In the genomic region with DNA sequence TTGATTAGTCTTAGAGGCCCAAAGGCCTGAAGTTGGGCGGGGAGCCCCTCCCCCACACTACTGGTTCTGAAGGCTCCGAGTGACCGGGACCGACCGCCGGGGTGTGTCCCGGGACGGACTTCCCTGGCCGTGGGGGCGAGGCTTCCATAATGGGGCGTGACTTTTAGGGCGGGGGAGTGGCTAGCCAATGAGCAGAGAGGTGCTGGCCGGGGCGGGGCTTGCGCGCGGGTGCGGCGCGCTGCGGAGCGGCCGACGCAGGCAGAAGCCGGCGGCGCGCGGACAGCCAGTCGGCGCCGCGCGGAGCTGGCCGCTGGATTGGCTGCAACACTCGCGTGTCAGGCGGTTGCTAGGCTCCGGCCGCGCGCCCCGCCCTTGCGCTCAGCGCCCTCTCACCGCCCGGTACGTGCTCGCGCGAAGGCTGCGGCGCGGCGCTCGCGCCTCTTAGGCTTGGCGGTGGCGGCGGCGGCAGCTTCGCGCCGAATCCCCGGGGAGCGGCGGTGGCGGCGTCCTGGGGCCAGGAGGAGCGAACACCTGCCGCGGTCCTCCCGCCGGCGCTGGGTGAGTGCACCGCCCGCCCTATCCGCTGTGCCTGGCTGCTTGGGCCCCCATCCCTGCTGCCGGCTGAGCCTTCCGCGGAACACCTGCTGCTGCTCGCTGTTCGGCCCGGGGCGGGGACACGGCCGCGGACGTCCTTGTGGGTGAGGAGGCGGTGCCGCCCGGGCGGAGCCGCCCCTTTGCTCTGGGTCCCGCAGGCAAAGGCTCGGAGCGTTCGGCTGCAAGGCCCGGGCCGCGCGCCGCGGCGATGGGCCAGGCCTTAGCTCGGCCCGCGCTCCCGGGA, we compare ENCODE assay signal across 8 cellular contexts. TPM values are rescaled to one million over a fixed set of nuclear protein-coding genes. Genes with fewer than 3 reads are reported as not detected.
DNase-seq lines count a peak whose midpoint lies in the region; ATAC-seq and TF ChIP-seq lines count a peak whose summit lies in the region.

A gene (plus strand): TSS at position 392 of the 838 bp plus-strand sequence. CDS start 40,268 bp downstream, outside the sequence.

- H3K27me3 Mint-ChIP-seq in type B pancreatic cell, result no peaks in the 10 kb centered on the region

- DNase-seq in GM13977 (ENCODE audit: low spot score), result peak; percentile 99
- DNase-seq in NCI-H146 treated with DMSO at 0.1 percent for 48 hours (lab: John Stamatoyannopoulos, UW; ENCODE audit: unreplicated experiment), result peak; percentile 71
- DNase-seq in T-helper 1 cell, result peak; percentile 90 to 97 (median 92)
- peak; percentile 98 to 99 (median 99) for DNase-seq in adrenal gland
- peak; percentile 99 for DNase-seq in heart left ventricle
- DNase-seq in posterior cingulate gyrus, result peak; percentile 93 to 99 (median 95)
- DNase-seq in type B pancreatic cell (ENCODE audit: extremely low spot score, unreplicated experiment), result peak; percentile 96

- peaks cover 13% of the 10 kb centered on the region for H3K4me1 Mint-ChIP-seq in type B pancreatic cell (ENCODE audit: unreplicated experiment)

- H3K4me3 ChIP-seq in adrenal gland (peak within 1 kb of the TSS; percentile 3 to 77 (median 58)), heart left ventricle (peak within 1 kb of the TSS; percentile 68 to 94 (median 84))

- TF ChIP-seq POLR2A in adrenal gland (IDR thresholded peaks at IDR 0.05) (peak; percentile 66 to 89), heart left ventricle (IDR thresholded peaks at IDR 0.05) (peak; percentile 56 to 88)

- H3K27ac ChIP-seq in adrenal gland, result peak within 1 kb of the TSS; percentile 84 to 99 (median 97)
- peak within 1 kb of the TSS; percentile 91 to 100 (median 98) for H3K27ac ChIP-seq in heart left ventricle

- H3K36me3 Mint-ChIP-seq in type B pancreatic cell, result peaks cover 8% of the 10 kb centered on the region

- H3K4me3 Mint-ChIP-seq in type B pancreatic cell, result peak within 1 kb of the TSS; percentile 97

- no peaks in the 10 kb centered on the region for H3K36me3 ChIP-seq in adrenal gland (replicated peaks in 1 of 2)
- H3K36me3 ChIP-seq in heart left ventricle, result peaks cover 0 to 4% (median 0%) of the 10 kb centered on the region in 9 donors

- WGBS in adrenal gland, 4 donors, result 0 to 1% (median 0%) methylated on average over 14 to 108 of the region's 109 CpGs
- 0 to 1% (median 1%) methylated on average over 10 to 109 of the region's 109 CpGs for WGBS in heart left ventricle, 4 donors

- no peaks in the 10 kb centered on the region for H3K9me3 Mint-ChIP-seq in type B pancreatic cell

- peak; percentile 78 for ATAC-seq in HG02870 (IDR thresholded peaks at IDR 0.05; ENCODE audit: unreplicated experiment)
- peak; percentile 87 to 95 (median 91) for ATAC-seq in heart left ventricle

- in situ Hi-C loops in GM13977 (cut with MboI; ENCODE audit: low pct_unique_long_range_greater_than_20kb, low sequenced_read_pairs, unreplicated experiment), result no loop called here

- H3K27ac Mint-ChIP-seq in type B pancreatic cell, result peak within 1 kb of the TSS; percentile 100

- intact Hi-C loops in adrenal gland (cut with DNase I), result no loop called here
- intact Hi-C loops in heart left ventricle (cut with DNase I), result loop anchor here in 3 of 10 donors (1.0 to 10.0 kb wide), 6 partner anchors 37 to 202 kb away; a partner anchor contains a TSS
- intact Hi-C loops in posterior cingulate gyrus (cut with DNase I), result loop anchor here (1.0 kb wide), 2 partner anchors 49 to 59 kb away; a partner anchor contains a TSS

- H3K4me1 ChIP-seq in adrenal gland (replicated peaks in 1 of 2) (peaks cover 40% of the 10 kb centered on the region in 2 donors), heart left ventricle (peaks cover 12 to 56% (median 40%) of the 10 kb centered on the region in 12 donors)

- TF ChIP-seq CTCF in GM13977 (IDR thresholded peaks at IDR 0.05; ENCODE audit: extremely low read depth, insufficient read depth, missing control alignments) (no peak), adrenal gland (IDR thresholded peaks at IDR 0.05) (peak in 1 of 6 experiments; percentile 7), heart left ventricle (IDR thresholded peaks at IDR 0.05) (no peak), type B pancreatic cell (conservative IDR thresholded peaks at IDR 0.05) (no peak)

- H3K27me3 ChIP-seq in adrenal gland (no peaks in the 10 kb centered on the region), heart left ventricle (no peaks in the 10 kb centered on the region)

- H3K9me3 ChIP-seq in adrenal gland (replicated peaks in 1 of 3) (no peaks in the 10 kb centered on the region), heart left ventricle (no peaks in the 10 kb centered on the region)

RNA-seq across cellular contexts. Expression of the gene that starts here (rescaled TPM):
- total RNA-seq in adrenal gland (100 to 1,000 TPM in 2 of 8 donors, 10 to 100 TPM in 6; 54.4 to 173 (median 84.5) TPM), heart left ventricle (100 to 1,000 TPM; 122 to 218 (median 141) TPM), type B pancreatic cell (ENCODE audit: low replicate concordance) (84.3 and 126 TPM in 2 replicates)
- polyA plus RNA-seq in adrenal gland (10 to 100 TPM in 1 of 3 donors, 1 to 10 TPM in 2; 9.1 to 41.4 (median 9.1) TPM), heart left ventricle (100 to 1,000 TPM in 1 of 2 donors, 10 to 100 TPM in 1; 39.9 to 124 TPM)

Comparison
In these comparisons a context has a peak if more than half of its experiments do, and no peak if none do; other contexts are left out.
1. Peak in every context shown above with its lines: DNase-seq, ATAC-seq, H3K4me3 ChIP-seq and H3K27ac ChIP-seq.